25 cellular contexts compared by ENCODE assay signal in the genomic region with DNA sequence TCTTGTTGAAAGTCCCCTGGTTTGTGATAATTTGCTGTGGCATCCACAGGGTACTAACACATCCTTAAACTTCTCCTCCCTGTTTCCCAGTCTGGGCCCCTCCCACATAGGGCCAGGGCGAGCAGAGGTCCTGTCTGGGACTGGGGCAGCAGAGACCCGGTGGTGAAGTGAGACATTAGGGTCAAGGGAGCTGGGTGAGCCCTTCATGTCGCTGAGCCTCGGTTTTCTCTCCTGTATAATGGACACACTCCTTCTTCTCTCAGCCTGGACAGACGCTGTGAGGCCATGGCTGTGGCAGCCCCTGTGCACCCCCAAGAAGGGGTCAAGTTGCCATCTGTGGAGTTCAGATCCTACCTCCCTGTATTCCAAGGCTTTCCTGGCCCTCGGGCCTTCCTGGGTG. TPM values are rescaled to one million over a fixed set of nuclear protein-coding genes. Genes with fewer than 3 reads are reported as not detected.
DNase-seq lines count a peak whose midpoint lies in the region; ATAC-seq and TF ChIP-seq lines count a peak whose summit lies in the region.
"Had no signal": no experiment of that assay in that cellular context is flagged by ENCODE, and none has a peak within 500 bp of the region (broad histone marks: within the 10 kb centered on the region; RNA-seq: fewer than 3 reads in every experiment).

No MANE protein-coding gene starts in this region.

- peaks cover 19% of the 10 kb centered on the region for H3K9me3 Mint-ChIP-seq in activated naive CD4-positive, alpha-beta T cell treated with anti-CD3 and anti-CD28 coated beads, Interleukin-2, amount 10 ng/mL, durations not matched to agents 7 days and 5 days
- H3K9me3 Mint-ChIP-seq in activated naive CD4-positive, alpha-beta T cell treated with anti-CD3 and anti-CD28 coated beads for 36 hours: peaks cover 11% of the 10 kb centered on the region
- peaks cover 10% of the 10 kb centered on the region for H3K9me3 Mint-ChIP-seq in activated CD4-positive, alpha-beta T cell treated with anti-CD3 and anti-CD28 coated beads for 36 hours (ENCODE audit: low read depth)

- ATAC-seq in activated CD4-positive, alpha-beta T cell treated with anti-CD3 and anti-CD28 coated beads for 36 hours: no peak

- intact Hi-C loops in activated naive CD4-positive, alpha-beta T cell treated with anti-CD3 and anti-CD28 coated beads for 36 hours (cut with micrococcal nuclease): no loop called here
- intact Hi-C loops in spleen (cut with DNase I; ENCODE audit: low total_unique reads): no loop called here
- intact Hi-C loops in activated CD4-positive, alpha-beta T cell treated with anti-CD3 and anti-CD28 coated beads for 36 hours (cut with DNase I, micrococcal nuclease): no loop called here

- peak; percentile 3 for DNase-seq in activated naive CD4-positive, alpha-beta T cell treated with anti-CD3 and anti-CD28 coated beads, Interleukin-2, amount 10 ng/mL, durations not matched to agents 7 days and 5 days
- no peak for DNase-seq in activated naive CD4-positive, alpha-beta T cell treated with anti-CD3 and anti-CD28 coated beads for 36 hours
- DNase-seq in BE2C: peak; percentile 3
- DNase-seq in islet precursor cell: peak; percentile 23
- DNase-seq in spleen: peak; percentile 51
- no peak for DNase-seq in activated CD4-positive, alpha-beta T cell treated with anti-CD3 and anti-CD28 coated beads for 36 hours
- DNase-seq in nucleus accumbens (lab: John Stamatoyannopoulos, UW): no peak
- no peak for DNase-seq in COR-L47 (lab: John Stamatoyannopoulos, UW)
- DNase-seq: AML-193, EL, GF-D8, KBM-7, NCI-H1092, NCI-H1436, NCI-H187 treated with DMSO at 0.1 percent for 48 hours, NCI-H2107, NCI-H446 treated with DMSO at 0.1 percent for 48 hours, NCI-H526 treated with DMSO at 0.1 percent for 48 hours, OCI-M1, SHP77 had no signal

- H3K9me3 ChIP-seq in BE2C (no peaks in the 10 kb centered on the region; the same call in 1 of the 2 replicates), spleen (peaks cover 0 to 41% (median 27%) of the 10 kb centered on the region in 8 donors)

- H3K36me3 ChIP-seq in BE2C (no peaks in the 10 kb centered on the region), spleen (no peaks in the 10 kb centered on the region)

- WGBS in spleen, 5 donors: 68 to 84% (median 78%) methylated on average over 6 of the region's 6 CpGs

- no peaks in the 10 kb centered on the region; the same call in 1 of the 2 replicates for H3K27me3 ChIP-seq in BE2C
- peaks cover 0 to 43% (median 0%) of the 10 kb centered on the region in 7 donors for H3K27me3 ChIP-seq in spleen (replicated peaks in 1 of 7)

- H3K36me3 Mint-ChIP-seq in activated naive CD4-positive, alpha-beta T cell treated with anti-CD3 and anti-CD28 coated beads, Interleukin-2, amount 10 ng/mL, durations not matched to agents 7 days and 5 days: peaks cover 1% of the 10 kb centered on the region
- peaks cover 1% of the 10 kb centered on the region for H3K36me3 Mint-ChIP-seq in activated naive CD4-positive, alpha-beta T cell treated with anti-CD3 and anti-CD28 coated beads for 36 hours (ENCODE audit: low read depth)
- H3K36me3 Mint-ChIP-seq in activated CD4-positive, alpha-beta T cell treated with anti-CD3 and anti-CD28 coated beads for 36 hours (ENCODE audit: low read depth): no peaks in the 10 kb centered on the region

- H3K4me1 ChIP-seq in BE2C (no peaks in the 10 kb centered on the region), spleen (no peaks in the 10 kb centered on the region)

- no peak overlapping the region for H3K27ac ChIP-seq in spleen
- H3K27ac ChIP-seq: C4-2B, HL-60 had no signal

- TF ChIP-seq POLR2A in spleen (IDR thresholded peaks at IDR 0.05): no peak

- H3K27ac Mint-ChIP-seq in activated naive CD4-positive, alpha-beta T cell treated with anti-CD3 and anti-CD28 coated beads, Interleukin-2, amount 10 ng/mL, durations not matched to agents 7 days and 5 days: no peak overlapping the region
- H3K27ac Mint-ChIP-seq in activated naive CD4-positive, alpha-beta T cell treated with anti-CD3 and anti-CD28 coated beads for 36 hours: no peak overlapping the region
- no peak overlapping the region for H3K27ac Mint-ChIP-seq in activated CD4-positive, alpha-beta T cell treated with anti-CD3 and anti-CD28 coated beads for 36 hours

- no peak overlapping the region for H3K4me3 Mint-ChIP-seq in activated naive CD4-positive, alpha-beta T cell treated with anti-CD3 and anti-CD28 coated beads, Interleukin-2, amount 10 ng/mL, durations not matched to agents 7 days and 5 days
- no peak overlapping the region for H3K4me3 Mint-ChIP-seq in activated naive CD4-positive, alpha-beta T cell treated with anti-CD3 and anti-CD28 coated beads for 36 hours
- H3K4me3 Mint-ChIP-seq in activated CD4-positive, alpha-beta T cell treated with anti-CD3 and anti-CD28 coated beads for 36 hours: no peak overlapping the region

- H3K4me3 ChIP-seq in BE2C (ENCODE audit: low read depth, low read length) (no peak overlapping the region), spleen (no peak overlapping the region)

- no peaks in the 10 kb centered on the region for H3K27me3 Mint-ChIP-seq in activated naive CD4-positive, alpha-beta T cell treated with anti-CD3 and anti-CD28 coated beads, Interleukin-2, amount 10 ng/mL, durations not matched to agents 7 days and 5 days
- no peaks in the 10 kb centered on the region for H3K27me3 Mint-ChIP-seq in activated naive CD4-positive, alpha-beta T cell treated with anti-CD3 and anti-CD28 coated beads for 36 hours (ENCODE audit: low read depth)
- no peaks in the 10 kb centered on the region for H3K27me3 Mint-ChIP-seq in activated CD4-positive, alpha-beta T cell treated with anti-CD3 and anti-CD28 coated beads for 36 hours

- TF ChIP-seq CTCF in BE2C (IDR thresholded peaks at IDR 0.05; ENCODE audit: low read depth, low read length) (no peak), spleen (IDR thresholded peaks at IDR 0.05 in 8 of 11, conservative IDR thresholded peaks at IDR 0.05 in 3 of 11) (no peak)

- H3K4me1 Mint-ChIP-seq in activated naive CD4-positive, alpha-beta T cell treated with anti-CD3 and anti-CD28 coated beads, Interleukin-2, amount 10 ng/mL, durations not matched to agents 7 days and 5 days: no peaks in the 10 kb centered on the region
- no peaks in the 10 kb centered on the region for H3K4me1 Mint-ChIP-seq in activated naive CD4-positive, alpha-beta T cell treated with anti-CD3 and anti-CD28 coated beads for 36 hours (ENCODE audit: low read depth)
- no peaks in the 10 kb centered on the region for H3K4me1 Mint-ChIP-seq in activated CD4-positive, alpha-beta T cell treated with anti-CD3 and anti-CD28 coated beads for 36 hours

- POLR2A ChIA-PET in activated CD4-positive, alpha-beta T cell treated with anti-CD3 and anti-CD28 coated beads for 36 hours (lab: Charles Lee): no interaction called here

- CTCF ChIA-PET in activated naive CD4-positive, alpha-beta T cell treated with anti-CD3 and anti-CD28 coated beads, Interleukin-2, amount 10 ng/mL, durations not matched to agents 7 days and 5 days (lab: Charles Lee): no interaction called here
- CTCF ChIA-PET in activated naive CD4-positive, alpha-beta T cell treated with anti-CD3 and anti-CD28 coated beads for 36 hours (lab: Charles Lee): no interaction called here
- CTCF ChIA-PET in activated CD4-positive, alpha-beta T cell treated with anti-CD3 and anti-CD28 coated beads for 36 hours (lab: Charles Lee): interaction anchor here (0.9 kb wide), 1 partner anchor 13 kb away, joined by 3 read pairs; no protein-coding TSS in a partner anchor

RNA-seq across cellular contexts. Expression of a gene that starts 33.0 kb away (rescaled TPM):
- not detected for total RNA-seq in activated naive CD4-positive, alpha-beta T cell treated with anti-CD3 and anti-CD28 coated beads for 36 hours
- polyA plus RNA-seq in BE2C (2012; ENCODE audit: insufficient read depth, insufficient read length, low read depth): 31.2 TPM
- not detected for total RNA-seq in spleen
- polyA plus RNA-seq in spleen: not detected
- total RNA-seq in activated CD4-positive, alpha-beta T cell treated with anti-CD3 and anti-CD28 coated beads for 36 hours: not detected
- total RNA-seq: A172, HT-29 had no signal
- polyA plus RNA-seq: AG04450 had no signal

Comparison
In these comparisons a context has a peak if more than half of its experiments do, and no peak if none do; other contexts are left out.
1. DNase-seq: peak in activated naive CD4-positive, alpha-beta T cell treated with anti-CD3 and anti-CD28 coated beads, Interleukin-2, amount 10 ng/mL, durations not matched to agents 7 days and 5 days (single experiment), BE2C (single experiment), islet precursor cell (single experiment) and spleen (single experiment); none in activated naive CD4-positive, alpha-beta T cell treated with anti-CD3 and anti-CD28 coated beads for 36 hours (single experiment), activated CD4-positive, alpha-beta T cell treated with anti-CD3 and anti-CD28 coated beads for 36 hours (single experiment), nucleus accumbens (0 of 56) and COR-L47 (single experiment).